ENCODE assay signal across 12 cellular contexts in the genomic region with DNA sequence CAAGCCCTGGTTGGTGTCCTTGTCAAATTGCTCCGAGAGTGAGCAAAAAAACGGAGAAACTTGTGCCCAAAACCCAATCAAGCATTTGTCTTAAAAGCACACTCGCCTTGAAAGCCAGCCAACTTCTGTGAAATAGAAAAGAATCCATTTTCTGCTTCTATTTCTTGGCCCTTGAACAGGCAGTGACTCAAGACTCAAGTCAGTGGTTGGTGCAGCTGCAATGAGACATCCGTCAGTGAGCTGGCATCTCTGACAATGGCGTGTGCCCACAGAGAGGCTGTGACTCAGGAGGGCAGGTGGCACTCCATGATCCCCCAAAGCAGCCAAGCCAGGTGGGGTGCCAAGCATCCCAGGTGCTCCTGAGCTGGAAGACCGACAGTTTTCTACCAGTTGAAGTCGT.
DNase-seq lines count a peak whose midpoint lies in the region; ATAC-seq and TF ChIP-seq lines count a peak whose summit lies in the region.
"Had no signal": no experiment of that assay in that cellular context is flagged by ENCODE, and none has a peak within 500 bp of the region (broad histone marks: within the 10 kb centered on the region; RNA-seq: fewer than 3 reads in every experiment).

No MANE protein-coding gene starts in this region.

- no peak overlapping the region for H4K5ac ChIP-seq in IMR-90 (ENCODE audit: low read depth, low read length)

- H3K27me3 ChIP-seq in IMR-90 (ENCODE audit: control insufficient read depth, insufficient read depth, low read length) (peaks cover 9% of the 10 kb centered on the region), upper lobe of left lung (no peaks in the 10 kb centered on the region)

- H2BK120ac ChIP-seq in IMR-90 (ENCODE audit: low read depth, low read length), result no peak overlapping the region

- no peak for TF ChIP-seq CTCF in AG09309 (IDR thresholded peaks at IDR 0.05; ENCODE audit: control insufficient read depth, insufficient read depth, low read depth, low read length, missing control alignments)
- TF ChIP-seq CTCF in IMR-90 (conservative IDR thresholded peaks at IDR 0.05; ENCODE audit: low read depth, low read length), result no peak
- TF ChIP-seq CTCF in upper lobe of left lung (IDR thresholded peaks at IDR 0.05), result no peak

- ATAC-seq in IMR-90 (ENCODE audit: low read depth), result no peak; the same call in 1 of the 2 replicates
- no peak for ATAC-seq in upper lobe of left lung (ENCODE audit: low FRiP score in 2 of 2)
- ATAC-seq in GM18520 (IDR thresholded peaks at IDR 0.05; ENCODE audit: unreplicated experiment), result no peak

- H3K23ac ChIP-seq in IMR-90 (ENCODE audit: low read depth, low read length), result no peak overlapping the region

- no peak overlapping the region for H2AFZ ChIP-seq in IMR-90 (replicated peaks; ENCODE audit: low read length, poor library complexity)

- H4K8ac ChIP-seq in IMR-90 (ENCODE audit: low read depth in 2 of 2, low read length in 2 of 2), result no peak overlapping the region

- H4K20me1 ChIP-seq in IMR-90 (ENCODE audit: insufficient read depth, low read length), result no peaks in the 10 kb centered on the region

- no peak overlapping the region for H3K4ac ChIP-seq in IMR-90 (ENCODE audit: low read depth, low read length)

- POLR2A ChIA-PET in IMR-90 (lab: Charles Lee; ENCODE audit: unreplicated experiment), result no interaction called here

- no peak overlapping the region for H2BK20ac ChIP-seq in IMR-90 (ENCODE audit: low read depth, low read length)

- H2AK9ac ChIP-seq in IMR-90 (replicated peaks; ENCODE audit: low read depth, low read length, poor library complexity), result no peak overlapping the region

- H2BK15ac ChIP-seq in IMR-90 (ENCODE audit: low read depth, low read length), result no peak overlapping the region

- H3K18ac ChIP-seq in IMR-90 (ENCODE audit: low read depth, low read length), result no peak overlapping the region

- intact Hi-C loops in IMR-90 (cut with micrococcal nuclease), result no loop called here

- no peak overlapping the region for H2AK5ac ChIP-seq in IMR-90 (ENCODE audit: low read depth, low read length)

- H3K4me3 ChIP-seq in AG09309 (ENCODE audit: control insufficient read depth, low read depth, low read length) (no peak overlapping the region), IMR-90 (ENCODE audit: insufficient read depth, low read depth, low read length) (no peak overlapping the region), upper lobe of left lung (no peak overlapping the region)
- H3K4me3 ChIP-seq: SJSA1 had no signal

- 29% methylated on average over 2 of the region's 7 CpGs; no CpG with 5 or more reads in 1 of the 2 experiments for WGBS in IMR-90 (ENCODE audit: extremely low coverage in 2 of 2, insufficient read length in 1 of 2), 2 experiments
- 66 to 81% methylated on average over 6 to 7 of the region's 7 CpGs for WGBS in upper lobe of left lung, 2 donors

- no peak overlapping the region for H2BK5ac ChIP-seq in IMR-90 (ENCODE audit: low read depth, low read length, poor library complexity, severe bottlenecking)

- H3K56ac ChIP-seq in IMR-90 (ENCODE audit: extremely low read depth, insufficient read depth, low read length), result no peak overlapping the region

- H3K14ac ChIP-seq in IMR-90 (replicated peaks; ENCODE audit: low read depth, low read length), result no peak overlapping the region

- no peak overlapping the region for H3K9ac ChIP-seq in IMR-90 (ENCODE audit: low read depth, low read length)

- H3K9me1 ChIP-seq in IMR-90 (ENCODE audit: insufficient read depth, low read length), result no peaks in the 10 kb centered on the region

- no peak for TF ChIP-seq RAD21 in IMR-90 (IDR thresholded peaks at IDR 0.05; ENCODE audit: low read length)

- BruUV-seq in IMR-90 (replicated peaks; lab: Mats Ljungman, UMichigan), result no TSS peak

- CTCF ChIA-PET in IMR-90 (lab: Yijun Ruan, JAX), result no interaction called here

- DNase-seq in AG09309 (ENCODE audit: low read depth) (peak; percentile 25), IMR-90 (peak; percentile 60), amygdala (lab: John Stamatoyannopoulos, UW) (peak in 53 of 56 donors; percentile 2 to 76 (median 42)), hypothalamus (lab: John Stamatoyannopoulos, UW) (peak in 42 of 51 donors; percentile 1 to 82 (median 35)), NCI-H2171 treated with DMSO at 0.1 percent for 48 hours (lab: John Stamatoyannopoulos, UW) (no peak), upper lobe of left lung (no peak), SHP77 (lab: John Stamatoyannopoulos, UW) (no peak)
- DNase-seq: activated CD8-positive, alpha-beta memory T cell treated with anti-CD3 and anti-CD28 coated beads for 24 hours; NCI-H1417 treated with DMSO at 0.1 percent for 48 hours had no signal

- TF ChIP-seq EP300 in upper lobe of left lung (IDR thresholded peaks at IDR 0.05), result no peak

- no peak overlapping the region for H3K27ac ChIP-seq in IMR-90 (ENCODE audit: insufficient read depth, low read length)
- no peak overlapping the region for H3K27ac ChIP-seq in upper lobe of left lung
- H3K27ac ChIP-seq: C4-2B, SJSA1 had no signal

- H3K36me3 ChIP-seq in IMR-90 (ENCODE audit: control insufficient read depth, insufficient read depth, low read length), result no peaks in the 10 kb centered on the region
- H3K36me3 ChIP-seq in upper lobe of left lung, result no peaks in the 10 kb centered on the region
- H3K36me3 ChIP-seq: SJSA1 had no signal

- no peaks in the 10 kb centered on the region for H3K79me1 ChIP-seq in IMR-90 (ENCODE audit: low read depth in 1 of 2, low read length in 2 of 2)

- no peak overlapping the region for H4K91ac ChIP-seq in IMR-90 (ENCODE audit: insufficient read depth, low read depth, low read length)

- no peaks in the 10 kb centered on the region for H3K4me1 ChIP-seq in IMR-90 (ENCODE audit: control insufficient read depth, insufficient read depth, low read length)
- no peaks in the 10 kb centered on the region for H3K4me1 ChIP-seq in upper lobe of left lung
- H3K4me1 ChIP-seq: SJSA1 had no signal

- dilution Hi-C loops in IMR-90 (cut with HindIII; ENCODE audit: low sequenced_read_pairs, unreplicated experiment), result no loop called here

- no peak overlapping the region for H3K4me2 ChIP-seq in IMR-90 (ENCODE audit: low read depth, low read length)

- H3K9me3 ChIP-seq in IMR-90 (ENCODE audit: control insufficient read depth, insufficient read depth, low read length) (peaks cover 3% of the 10 kb centered on the region; the same call in 1 of the 2 replicates), upper lobe of left lung (no peaks in the 10 kb centered on the region)
- H3K9me3 ChIP-seq: SJSA1 had no signal

- no peak for TF ChIP-seq POLR2A in IMR-90 (IDR thresholded peaks at IDR 0.05; ENCODE audit: low read depth, low read length)
- no peak for TF ChIP-seq POLR2A in upper lobe of left lung (IDR thresholded peaks at IDR 0.05)

- in situ Hi-C loops in IMR-90 (cut with MboI; ENCODE audit: low sequenced_read_pairs), result no loop called here

TF ChIP-seq in IMR-90, 13 proteins besides CTCF, POLR2A, EP300 and RAD21:
- TF ChIP-seq CEBPB (IDR thresholded peaks at IDR 0.05; ENCODE audit: low read depth, low read length) (no peak), BHLHE40 (IDR thresholded peaks at IDR 0.05; ENCODE audit: low read depth, low read length) (no peak), MAFK (IDR thresholded peaks at IDR 0.05; ENCODE audit: low read depth, low read length) (no peak), SMC3 (IDR thresholded peaks at IDR 0.05; ENCODE audit: low read depth, low read length) (no peak), MXI1 (IDR thresholded peaks at IDR 0.05; ENCODE audit: borderline replicate concordance, low read depth, low read length) (no peak), RCOR1 (IDR thresholded peaks at IDR 0.05; ENCODE audit: insufficient replicate concordance, low read length) (no peak), FOS (IDR thresholded peaks at IDR 0.05; ENCODE audit: low read depth, low read length) (no peak)

Comparison
In these comparisons a context has a peak if more than half of its experiments do, and no peak if none do; other contexts are left out.
1. DNase-seq: peak in AG09309 (single experiment), IMR-90 (single experiment), amygdala (53 of 56) and hypothalamus (42 of 51); none in NCI-H2171 treated with DMSO at 0.1 percent for 48 hours (single experiment), upper lobe of left lung (0 of 2) and SHP77 (0 of 2).